10 cellular contexts compared by ENCODE assay signal in the genomic region with DNA sequence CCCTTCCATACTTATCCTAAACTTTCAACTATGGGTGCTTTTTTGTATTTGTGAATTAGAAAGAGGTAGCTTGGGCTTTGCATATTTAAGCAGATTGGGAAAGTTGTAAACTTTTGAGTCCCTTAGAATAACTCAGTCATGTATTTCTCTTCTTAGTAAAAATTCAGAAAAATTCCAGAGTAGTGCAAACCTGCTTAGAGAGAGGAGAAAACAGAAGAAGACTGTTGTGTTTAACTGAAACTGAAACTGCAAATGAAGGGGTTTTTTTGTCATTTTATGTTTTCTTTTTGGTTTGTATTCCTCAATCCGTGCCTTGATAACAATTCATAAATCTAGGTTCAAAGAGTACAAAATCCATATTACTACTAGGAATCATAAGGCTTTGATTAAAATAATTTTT.
A peak's percentile ranks its signal among the peaks of the same experiment; 100 is the strongest.
DNase-seq lines count a peak whose midpoint lies in the region; ATAC-seq and TF ChIP-seq lines count a peak whose summit lies in the region.
"Had no signal": no experiment of that assay in that cellular context is flagged by ENCODE, and none has a peak within 500 bp of the region (broad histone marks: within the 10 kb centered on the region; RNA-seq: fewer than 3 reads in every experiment).

No MANE protein-coding gene starts in this region.

- H3K4me3 Mint-ChIP-seq in activated T-cell treated with anti-CD3 and anti-CD28 coated beads, Interleukin-2, amount 50 U/mL, for 24 hours = no peak overlapping the region

- H3K36me3 ChIP-seq in OCI-LY3 (replicated peaks; ENCODE audit: low read depth, low read length) = no peaks in the 10 kb centered on the region

- no peak overlapping the region for H3K9ac ChIP-seq in OCI-LY3 (ENCODE audit: low read length)

- H4K20me1 ChIP-seq in OCI-LY3 (ENCODE audit: insufficient read depth, low read length) = no peaks in the 10 kb centered on the region

- no peaks in the 10 kb centered on the region for H3K27me3 ChIP-seq in OCI-LY3 (ENCODE audit: low read depth, low read length)

- 0 out of 2 replicates have a peak overlapping the region, but pooled peaks have one; percentile 14 for H3K4me3 ChIP-seq in OCI-LY3 (ENCODE audit: low read length)

- peaks cover 22% of the 10 kb centered on the region for H3K4me1 ChIP-seq in OCI-LY3 (ENCODE audit: low read length)

- H3K36me3 Mint-ChIP-seq in activated T-cell treated with anti-CD3 and anti-CD28 coated beads, Interleukin-2, amount 50 U/mL, for 24 hours (ENCODE audit: low read depth) = peaks cover 67% of the 10 kb centered on the region

- H3K79me2 ChIP-seq in OCI-LY3 (ENCODE audit: low read length) = no peaks in the 10 kb centered on the region

- no peaks in the 10 kb centered on the region for H3K9me3 ChIP-seq in OCI-LY3 (ENCODE audit: insufficient read depth, low read length)

- no peak overlapping the region for H3K27ac ChIP-seq in OCI-LY3 (ENCODE audit: low read length)

- no peak for DNase-seq in activated T-cell treated with anti-CD3 and anti-CD28 coated beads, Interleukin-2, amount 50 U/mL, for 24 hours
- no peak for DNase-seq in activated T-cell treated with anti-CD3 and anti-CD28 coated beads, Interleukin-2, amount 50 U/mL, for 48 hours
- DNase-seq in stimulated activated naive CD8-positive, alpha-beta T cell treated with anti-CD3 and anti-CD28 coated beads, Interleukin-15, Interleukin-2, amounts not matched to agents 100 U/mL and 50 U/mL, for 24 hours = no peak
- DNase-seq in middle frontal gyrus (ENCODE audit: extremely low spot score, low spot score) = no peak
- DNase-seq in OCI-M1 (lab: John Stamatoyannopoulos, UW) = no peak
- DNase-seq in SHP77 (lab: John Stamatoyannopoulos, UW) = no peak
- DNase-seq: glutamatergic neuron; stimulated activated CD4-positive, alpha-beta T cell treated with anti-CD3 and anti-CD28 coated beads, Interleukin-1b, Interleukin-23, amount 100 ng/mL, for 48 hours had no signal

- no peak for TF ChIP-seq CTCF in OCI-LY3 (IDR thresholded peaks at IDR 0.05; ENCODE audit: low read depth, low read length)

- H3K4me1 Mint-ChIP-seq in activated T-cell treated with anti-CD3 and anti-CD28 coated beads, Interleukin-2, amount 50 U/mL, for 24 hours (ENCODE audit: low read depth) = peaks cover 34% of the 10 kb centered on the region

- H2AFZ ChIP-seq in OCI-LY3 (ENCODE audit: low read depth, low read length) = peak overlapping the region; percentile 35; the same call in 1 of the 2 replicates

- no peaks in the 10 kb centered on the region for H3K9me3 Mint-ChIP-seq in activated T-cell treated with anti-CD3 and anti-CD28 coated beads, Interleukin-2, amount 50 U/mL, for 24 hours

- peak overlapping the region; percentile 45 for H3K27ac Mint-ChIP-seq in activated T-cell treated with anti-CD3 and anti-CD28 coated beads, Interleukin-2, amount 50 U/mL, for 24 hours

- H3K27me3 Mint-ChIP-seq in activated T-cell treated with anti-CD3 and anti-CD28 coated beads, Interleukin-2, amount 50 U/mL, for 24 hours = no peaks in the 10 kb centered on the region

- peak overlapping the region; percentile 67 for H3K4me2 ChIP-seq in OCI-LY3 (ENCODE audit: low read length)

- ATAC-seq in GM21723 (IDR thresholded peaks at IDR 0.05; ENCODE audit: unreplicated experiment) = peak; percentile 55
- peak; percentile 14 for ATAC-seq in stimulated activated naive CD8-positive, alpha-beta T cell treated with anti-CD3 and anti-CD28 coated beads, Interleukin-15, Interleukin-2, amounts not matched to agents 100 U/mL and 50 U/mL, for 24 hours
